Comparison of ENCODE assay signal across 1 cellular context in genomic region chr10:84279876-84280475, GRCh38.
TF ChIP-seq lines count a peak whose summit lies in the region.

No MANE protein-coding gene starts in this region.

TF ChIP-seq in WTC11, 78 proteins besides CTCF, POLR2A, EP300 and RAD21 (continued from another document):
- TF ChIP-seq FOXP4 (CRISPR knock-in tag; IDR thresholded peaks at IDR 0.05) (0 out of 2 replicates have a peak, but pooled peaks have one; percentile 69), MAX (CRISPR knock-in tag; IDR thresholded peaks at IDR 0.05) (peak; percentile 50; the same call in 1 of the 2 replicates), SP1 (CRISPR knock-in tag; conservative IDR thresholded peaks at IDR 0.05) (0 out of 2 replicates have a peak, but pooled peaks have one; percentile 16), FOXK1 (CRISPR knock-in tag; IDR thresholded peaks at IDR 0.05) (peak; percentile 85)
